Comparison of ENCODE assay signal across 8 cellular contexts in the genomic region with DNA sequence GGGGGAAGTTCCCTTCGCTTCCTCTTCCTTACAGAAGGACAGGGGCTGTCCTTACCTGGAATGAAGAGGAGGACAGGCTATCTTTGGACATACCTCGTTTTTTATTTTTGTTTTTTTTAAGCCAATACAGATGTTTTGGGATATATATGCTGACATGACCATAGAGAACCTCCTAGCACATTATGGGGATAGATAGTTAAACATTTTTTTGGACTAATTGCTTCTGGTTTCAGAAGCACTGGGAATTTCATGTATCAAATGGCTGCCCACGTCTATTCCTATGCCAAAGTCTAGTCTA.
DNase-seq lines count a peak whose midpoint lies in the region; ATAC-seq and TF ChIP-seq lines count a peak whose summit lies in the region.

No MANE protein-coding gene starts in this region.

- DNase-seq in CD8-positive, alpha-beta memory T cell, result no peak
- no peak for DNase-seq in activated CD4-positive, alpha-beta memory T cell treated with anti-CD3 and anti-CD28 coated beads, Interleukin-2, amount 10 ng/mL, durations not matched to agents 7 days and 5 days
- peak in 1 of 2 donors; percentile 32 for DNase-seq in foreskin keratinocyte
- DNase-seq in effector CD8-positive, alpha-beta T cell (lab: John Stamatoyannopoulos, UW), result no peak
- no peak for DNase-seq in AG20443 (ENCODE audit: low spot score)
- DNase-seq in SHP77 (lab: John Stamatoyannopoulos, UW), result no peak

- POLR2A ChIA-PET in CD8-positive, alpha-beta memory T cell (lab: Charles Lee), result no interaction called here
- POLR2A ChIA-PET in activated CD4-positive, alpha-beta memory T cell treated with anti-CD3 and anti-CD28 coated beads, Interleukin-2, amount 10 ng/mL, durations not matched to agents 7 days and 5 days (lab: Charles Lee), result interaction anchor here (0.9 to 1.9 kb wide), 4 partner anchors 11 to 238 kb away, joined by 3 to 7 read pairs (median 6); a partner anchor contains a TSS

- ATAC-seq in foreskin keratinocyte (no peak), HG02885 (IDR thresholded peaks at IDR 0.05; ENCODE audit: poor library complexity, unreplicated experiment) (no peak)

- H3K27ac ChIP-seq in CD8-positive, alpha-beta memory T cell (ENCODE audit: low read depth, low read length), result peak overlapping the region; percentile 77
- H3K27ac ChIP-seq in foreskin keratinocyte, result peak overlapping the region; percentile 94
- peak overlapping the region; percentile 20 to 94 (median 86) for H3K27ac ChIP-seq in skin epidermis

- H3K27ac Mint-ChIP-seq in CD8-positive, alpha-beta memory T cell, result peak overlapping the region; percentile 3 to 95 (median 80)
- peak overlapping the region; percentile 87 for H3K27ac Mint-ChIP-seq in activated CD4-positive, alpha-beta memory T cell treated with anti-CD3 and anti-CD28 coated beads, Interleukin-2, amount 10 ng/mL, durations not matched to agents 7 days and 5 days

- no peak overlapping the region for H3K4me3 ChIP-seq in CD8-positive, alpha-beta memory T cell (ENCODE audit: low read length)
- H3K4me3 ChIP-seq in skin epidermis, result no peak overlapping the region

- TF ChIP-seq CTCF in foreskin keratinocyte (conservative IDR thresholded peaks at IDR 0.05), result no peak

- H3K36me3 Mint-ChIP-seq in CD8-positive, alpha-beta memory T cell, result peaks cover 16 to 57% (median 22%) of the 10 kb centered on the region in 3 donors
- peaks cover 62% of the 10 kb centered on the region for H3K36me3 Mint-ChIP-seq in activated CD4-positive, alpha-beta memory T cell treated with anti-CD3 and anti-CD28 coated beads, Interleukin-2, amount 10 ng/mL, durations not matched to agents 7 days and 5 days (ENCODE audit: low read depth)

- H3K9me3 ChIP-seq in CD8-positive, alpha-beta memory T cell (ENCODE audit: low read length), result no peaks in the 10 kb centered on the region

- peaks cover 56 to 61% (median 58%) of the 10 kb centered on the region in 3 donors for H3K4me1 Mint-ChIP-seq in CD8-positive, alpha-beta memory T cell
- H3K4me1 Mint-ChIP-seq in activated CD4-positive, alpha-beta memory T cell treated with anti-CD3 and anti-CD28 coated beads, Interleukin-2, amount 10 ng/mL, durations not matched to agents 7 days and 5 days, result peaks cover 76% of the 10 kb centered on the region

- H3K9me3 Mint-ChIP-seq in CD8-positive, alpha-beta memory T cell, result peaks cover 0 to 2% (median 2%) of the 10 kb centered on the region in 5 donors
- H3K9me3 Mint-ChIP-seq in activated CD4-positive, alpha-beta memory T cell treated with anti-CD3 and anti-CD28 coated beads, Interleukin-2, amount 10 ng/mL, durations not matched to agents 7 days and 5 days, result peaks cover 12% of the 10 kb centered on the region

- no peaks in the 10 kb centered on the region for H3K36me3 ChIP-seq in CD8-positive, alpha-beta memory T cell (ENCODE audit: insufficient read depth, low read length)

- CTCF ChIA-PET in CD8-positive, alpha-beta memory T cell (lab: Charles Lee), result no interaction called here
- CTCF ChIA-PET in activated CD4-positive, alpha-beta memory T cell treated with anti-CD3 and anti-CD28 coated beads, Interleukin-2, amount 10 ng/mL, durations not matched to agents 7 days and 5 days (lab: Charles Lee), result no interaction called here

- no peaks in the 10 kb centered on the region for H3K27me3 Mint-ChIP-seq in CD8-positive, alpha-beta memory T cell
- no peaks in the 10 kb centered on the region for H3K27me3 Mint-ChIP-seq in activated CD4-positive, alpha-beta memory T cell treated with anti-CD3 and anti-CD28 coated beads, Interleukin-2, amount 10 ng/mL, durations not matched to agents 7 days and 5 days

- H3K27me3 ChIP-seq in CD8-positive, alpha-beta memory T cell (ENCODE audit: insufficient read depth, low read length, poor library complexity, severe bottlenecking), result no peaks in the 10 kb centered on the region
- no peaks in the 10 kb centered on the region for H3K27me3 ChIP-seq in foreskin keratinocyte

- peak overlapping the region in 5 of 7 donors; percentile 45 to 75 (median 61) for H3K4me3 Mint-ChIP-seq in CD8-positive, alpha-beta memory T cell
- no peak overlapping the region for H3K4me3 Mint-ChIP-seq in activated CD4-positive, alpha-beta memory T cell treated with anti-CD3 and anti-CD28 coated beads, Interleukin-2, amount 10 ng/mL, durations not matched to agents 7 days and 5 days

- H3K4me1 ChIP-seq in CD8-positive, alpha-beta memory T cell (ENCODE audit: insufficient read depth, low read length), result peaks cover 57% of the 10 kb centered on the region
- H3K4me1 ChIP-seq in foreskin keratinocyte, result peaks cover 27% of the 10 kb centered on the region
